15 cellular contexts compared by ENCODE assay signal in genomic region chr11:73324665-73325035, GRCh38. TPM values are rescaled to one million over a fixed set of nuclear protein-coding genes. Genes with fewer than 3 reads are reported as not detected.
DNase-seq lines count a peak whose midpoint lies in the region; ATAC-seq and TF ChIP-seq lines count a peak whose summit lies in the region.
"Had no signal": no experiment of that assay in that cellular context is flagged by ENCODE, and none has a peak within 500 bp of the region (broad histone marks: within the 10 kb centered on the region; RNA-seq: fewer than 3 reads in every experiment).

No MANE protein-coding gene starts in this region.

- H4K20me1 ChIP-seq in SK-N-SH (ENCODE audit: insufficient read depth), result peaks cover 6% of the 10 kb centered on the region; the same call in 1 of the 2 replicates

- H3K9me2 ChIP-seq in SK-N-SH, result no peaks in the 10 kb centered on the region

- peak overlapping the region; percentile 75 for H3K4me2 ChIP-seq in SK-N-SH
- H3K4me2 ChIP-seq: PC-9 had no signal

- peak overlapping the region; percentile 65 for H3K9ac ChIP-seq in SK-N-SH
- peak overlapping the region; percentile 55 for H3K9ac ChIP-seq in muscle layer of colon (ENCODE audit: low read length)

- CTCF ChIA-PET in SK-N-SH (lab: Yijun Ruan, JAX), result interaction anchor here (0.9 to 17.6 kb wide), 4 partner anchors 11 to 89 kb away, joined by 3 to 223 read pairs (median 30); partner anchors contain the start of gene ARHGEF17

- H2AFZ ChIP-seq in SK-N-SH (ENCODE audit: low read depth), result no peak overlapping the region
- H2AFZ ChIP-seq: PC-9 had no signal

- H3K36me3 ChIP-seq in SK-N-SH (replicated peaks in 1 of 2; ENCODE audit: control insufficient read depth in 1 of 2, insufficient read depth in 2 of 2, low read length in 1 of 2) (peaks cover 0 to 6% of the 10 kb centered on the region in 2 experiments), brain microvascular endothelial cell (replicated peaks) (no peaks in the 10 kb centered on the region), muscle layer of colon (ENCODE audit: insufficient read depth, low read length) (no peaks in the 10 kb centered on the region), tibial nerve (no peaks in the 10 kb centered on the region)

- H3K9me3 ChIP-seq in SK-N-SH (no peaks in the 10 kb centered on the region), muscle layer of colon (ENCODE audit: low read length) (no peaks in the 10 kb centered on the region), tibial nerve (no peaks in the 10 kb centered on the region)

- no peak for TF ChIP-seq CTCF in SK-N-SH (IDR thresholded peaks at IDR 0.05)
- no peak for TF ChIP-seq CTCF in brain microvascular endothelial cell (IDR thresholded peaks at IDR 0.05; ENCODE audit: low read depth, low read length, missing control alignments)
- TF ChIP-seq CTCF in tibial nerve (IDR thresholded peaks at IDR 0.05), result no peak

- no peak for ATAC-seq in SK-N-SH treated with all-trans-retinoic acid at 6 μM for 48 hours

- peaks cover 57% of the 10 kb centered on the region for H3F3A ChIP-seq in SK-N-SH (replicated peaks; ENCODE audit: insufficient read depth)

- in situ Hi-C loops in brain microvascular endothelial cell (cut with HindIII; ENCODE audit: low pct_ligation_motif_present, low sequenced_read_pairs), result no loop called here

- POLR2A ChIA-PET in SK-N-SH (lab: Yijun Ruan, JAX), result no interaction called here

- TF ChIP-seq POLR2A in tibial nerve (IDR thresholded peaks at IDR 0.05), result no peak

- DNase-seq in SK-N-SH (no peak), brain microvascular endothelial cell (no peak), tibial nerve (ENCODE audit: low spot score in 2 of 2) (no peak), LoVo (ENCODE audit: low spot score) (no peak), glomerular visceral epithelial cell (ENCODE audit: extremely low spot score) (no peak), NCI-H1436 (lab: John Stamatoyannopoulos, UW) (no peak)
- DNase-seq: activated T-cell treated with anti-CD3 and anti-CD28 coated beads, Interleukin-2, amount 50 U/mL, for 24 hours; DMS79; H7; hippocampal formation; NCI-H1694 treated with DMSO at 0.1 percent for 48 hours; PC-9 had no signal

- no peak for TF ChIP-seq RAD21 in SK-N-SH (IDR thresholded peaks at IDR 0.05; ENCODE audit: low read length)

- H3K79me2 ChIP-seq in SK-N-SH (ENCODE audit: insufficient read depth), result peaks cover 92% of the 10 kb centered on the region

- TF ChIP-seq EP300 in SK-N-SH (IDR thresholded peaks at IDR 0.05; ENCODE audit: borderline replicate concordance in 1 of 2, low read depth in 1 of 2, low read length in 1 of 2) (no peak), tibial nerve (IDR thresholded peaks at IDR 0.05) (no peak)

- 100% methylated on average over 2 of the region's 2 CpGs for WGBS in SK-N-SH (ENCODE audit: low lambda C conversion rate)
- 82 to 89% methylated on average over 2 of the region's 2 CpGs for WGBS in tibial nerve, 2 donors

- H3K27ac ChIP-seq in SK-N-SH (ENCODE audit: low read depth in 2 of 2, low read length in 1 of 2), result peak overlapping the region; percentile 92 to 98
- peak overlapping the region; percentile 74 for H3K27ac ChIP-seq in brain microvascular endothelial cell
- H3K27ac ChIP-seq in muscle layer of colon (ENCODE audit: low read depth, low read length), result peak overlapping the region; percentile 75
- peak overlapping the region; percentile 78 to 99 (median 96) for H3K27ac ChIP-seq in tibial nerve
- H3K27ac ChIP-seq: 22Rv1, PC-9 had no signal

- H3K27me3 ChIP-seq in SK-N-SH (ENCODE audit: insufficient read depth) (no peaks in the 10 kb centered on the region), brain microvascular endothelial cell (replicated peaks) (no peaks in the 10 kb centered on the region), muscle layer of colon (ENCODE audit: control insufficient read depth in 1 of 2, insufficient read depth in 2 of 2, low read length in 2 of 2) (no peaks in the 10 kb centered on the region), tibial nerve (no peaks in the 10 kb centered on the region)

- H3K4me3 ChIP-seq in SK-N-SH (ENCODE audit: low read depth in 2 of 2, low read length in 1 of 2), result no peak overlapping the region; a peak in 1 of 4 replicates
- H3K4me3 ChIP-seq in brain microvascular endothelial cell (ENCODE audit: low read depth, low read length), result no peak overlapping the region
- H3K4me3 ChIP-seq in muscle layer of colon (ENCODE audit: low read depth in 1 of 2, low read length in 2 of 2), result peak overlapping the region in 1 of 2 donors; percentile 22
- H3K4me3 ChIP-seq in tibial nerve, result no peak overlapping the region
- H3K4me3 ChIP-seq: PC-9 had no signal

- peaks cover 80 to 82% of the 10 kb centered on the region in 2 experiments for H3K4me1 ChIP-seq in SK-N-SH (ENCODE audit: control insufficient read depth in 1 of 2, insufficient read depth in 2 of 2, low read depth in 1 of 2, low read length in 1 of 2)
- H3K4me1 ChIP-seq in muscle layer of colon (ENCODE audit: insufficient read depth, low read length), result peaks cover 91% of the 10 kb centered on the region
- peaks cover 7 to 98% (median 78%) of the 10 kb centered on the region in 4 donors for H3K4me1 ChIP-seq in tibial nerve

TF ChIP-seq in SK-N-SH, 30 proteins besides CTCF, POLR2A, EP300 and RAD21:
- TF ChIP-seq TCF12 (IDR thresholded peaks at IDR 0.05) (no peak), SIN3A (IDR thresholded peaks at IDR 0.05; ENCODE audit: borderline replicate concordance, low read depth, low read length) (no peak), MXI1 (IDR thresholded peaks at IDR 0.05; ENCODE audit: low read depth, low read length) (no peak), GATA2 (CRISPR knock-in tag; IDR thresholded peaks at IDR 0.05) (no peak)
- TF ChIP-seq, protein P1, sequence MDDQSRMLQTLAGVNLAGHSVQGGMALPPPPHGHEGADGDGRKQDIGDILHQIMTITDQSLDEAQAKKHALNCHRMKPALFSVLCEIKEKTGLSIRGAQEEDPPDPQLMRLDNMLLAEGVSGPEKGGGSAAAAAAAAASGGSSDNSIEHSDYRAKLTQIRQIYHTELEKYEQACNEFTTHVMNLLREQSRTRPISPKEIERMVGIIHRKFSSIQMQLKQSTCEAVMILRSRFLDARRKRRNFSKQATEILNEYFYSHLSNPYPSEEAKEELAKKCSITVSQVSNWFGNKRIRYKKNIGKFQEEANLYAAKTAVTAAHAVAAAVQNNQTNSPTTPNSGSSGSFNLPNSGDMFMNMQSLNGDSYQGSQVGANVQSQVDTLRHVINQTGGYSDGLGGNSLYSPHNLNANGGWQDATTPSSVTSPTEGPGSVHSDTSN (IDR thresholded peaks at IDR 0.05), result no peak

TF ChIP-seq in SK-N-SH treated with all-trans-retinoic acid at 6 μM for 48 hours, 23 proteins besides CTCF, POLR2A, EP300 and RAD21:
- no peak for TF ChIP-seq CSDC2 (CRISPR knock-in tag; IDR thresholded peaks at IDR 0.05)
- no peak for TF ChIP-seq TCF4 (CRISPR knock-in tag; IDR thresholded peaks at IDR 0.05; ENCODE audit: borderline replicate concordance)
- TF ChIP-seq TOX (CRISPR knock-in tag; IDR thresholded peaks at IDR 0.05; ENCODE audit: borderline replicate concordance), result no peak
- no peak for TF ChIP-seq ISL1 (CRISPR knock-in tag; IDR thresholded peaks at IDR 0.05)
- TF ChIP-seq ZFP30 (CRISPR knock-in tag; IDR thresholded peaks at IDR 0.05), result no peak
- no peak for TF ChIP-seq ZNF70 (CRISPR knock-in tag; IDR thresholded peaks at IDR 0.05)
- TF ChIP-seq POU6F1 (CRISPR knock-in tag; IDR thresholded peaks at IDR 0.05; ENCODE audit: borderline replicate concordance, low read depth), result no peak
- TF ChIP-seq CSRNP3 (CRISPR knock-in tag; IDR thresholded peaks at IDR 0.05), result no peak

RNA-seq across cellular contexts. Expression of gene ARHGEF17, which starts 16.6 kb away (rescaled TPM):
- polyA plus RNA-seq in SK-N-SH (2012; rRNA removed), result 45.9 and 48.4 TPM in 2 replicates
- 8.0 and 13.3 TPM in 2 replicates for polyA plus RNA-seq in SK-N-SH (2012; cell fraction: cytosol; rRNA removed)
- 273 and 324 TPM in 2 replicates for polyA plus RNA-seq in SK-N-SH (2012; cell fraction: nucleus; rRNA removed)
- total RNA-seq in tibial nerve, result 100 to 1,000 TPM; 102 to 135 (median 112) TPM

RNA-seq across cellular contexts. Expression of gene RELT, which starts 51.5 kb away (rescaled TPM):
- 4.3 and 5.5 TPM in 2 replicates for polyA plus RNA-seq in SK-N-SH (2012; rRNA removed)
- 1.9 and 2.5 TPM in 2 replicates for polyA plus RNA-seq in SK-N-SH (2012; cell fraction: cytosol; rRNA removed)
- polyA plus RNA-seq in SK-N-SH (2012; cell fraction: nucleus; rRNA removed), result 12.2 and 12.5 TPM in 2 replicates
- total RNA-seq in tibial nerve, result 1 to 10 TPM; 2.4 to 6.0 (median 2.5) TPM

RNA-seq across cellular contexts. Expression of gene P2RY6, which starts 52.5 kb away (rescaled TPM):
- 0.15 and 0.16 TPM in 2 replicates for polyA plus RNA-seq in SK-N-SH (2012; rRNA removed)
- polyA plus RNA-seq in SK-N-SH (2012; cell fraction: cytosol; rRNA removed), result 0.09 and 0.31 TPM in 2 replicates
- polyA plus RNA-seq in SK-N-SH (2012; cell fraction: nucleus; rRNA removed), result 0.26 and 0.27 TPM in 2 replicates
- total RNA-seq in tibial nerve, result 1 to 10 TPM in 1 of 4 donors, under 1 TPM in 2, not detected in 1; 0.63 to 3.3 (median 0.90) TPM
